15 cellular contexts compared by ENCODE assay signal in the genomic region with DNA sequence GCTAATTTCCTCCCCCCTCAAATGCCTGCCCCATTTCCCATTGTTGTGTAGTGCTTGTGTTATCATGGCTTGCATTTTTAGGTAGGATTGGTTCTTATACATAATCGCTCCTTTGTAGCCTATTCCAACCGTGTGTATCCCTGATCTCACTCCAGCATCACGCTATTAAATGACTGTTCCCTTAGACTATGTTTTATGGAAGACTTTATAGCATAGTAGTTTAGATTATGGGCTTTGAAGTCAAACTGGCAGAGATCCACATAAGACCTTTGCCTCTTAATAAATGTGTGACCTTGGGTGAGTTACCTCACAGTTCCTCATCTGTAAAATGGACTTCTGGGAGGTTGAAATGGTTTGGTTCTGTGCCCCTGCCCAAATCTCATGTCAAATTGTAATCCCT.
"Had no signal": no experiment of that assay in that cellular context is flagged by ENCODE, and none has a peak within 500 bp of the region (broad histone marks: within the 10 kb centered on the region; RNA-seq: fewer than 3 reads in every experiment).

No MANE protein-coding gene starts in this region.

- FAIRE-seq: astrocyte had no signal

- H3K27ac ChIP-seq: gastrocnemius medialis, heart left ventricle, lower lobe of right lung, spleen, thyroid gland, WERI-Rb-1 had no signal

- H3K36me3 ChIP-seq: thyroid gland had no signal

- H3K9ac ChIP-seq: SK-N-SH had no signal

- H3K27ac Mint-ChIP-seq: activated CD4-positive, alpha-beta memory T cell treated with anti-CD3 and anti-CD28 coated beads for 36 hours; activated CD4-positive, alpha-beta T cell treated with anti-CD3 and anti-CD28 coated beads for 36 hours; activated T-cell treated with anti-CD3 and anti-CD28 coated beads, Interleukin-2, amount 50 U/mL, for 72 hours; nephron progenitor cell had no signal

- DNase-seq: activated CD4-positive, alpha-beta memory T cell treated with anti-CD3 and anti-CD28 coated beads for 36 hours; activated T-cell treated with anti-CD3 and anti-CD28 coated beads, Interleukin-2, amount 50 U/mL, for 72 hours; erythroblast; gastrocnemius medialis; heart left ventricle; lower lobe of right lung; nephron progenitor cell; SK-N-SH; spleen; T-helper 1 cell; thyroid gland; WERI-Rb-1 had no signal

- H3K4me3 ChIP-seq: gastrocnemius medialis, heart left ventricle, lower lobe of right lung, spleen, thyroid gland had no signal

- H3K27me3 ChIP-seq: gastrocnemius medialis, heart left ventricle, spleen, thyroid gland had no signal

- H3K4me1 ChIP-seq: thyroid gland had no signal

- H3K27me3 Mint-ChIP-seq: activated CD4-positive, alpha-beta memory T cell treated with anti-CD3 and anti-CD28 coated beads for 36 hours; activated CD4-positive, alpha-beta T cell treated with anti-CD3 and anti-CD28 coated beads for 36 hours had no signal

- H3K4me2 ChIP-seq: SK-N-SH had no signal

- H3K9me3 ChIP-seq: gastrocnemius medialis, SK-N-SH, thyroid gland had no signal

- H3K4me3 Mint-ChIP-seq: activated CD4-positive, alpha-beta memory T cell treated with anti-CD3 and anti-CD28 coated beads for 36 hours; activated CD4-positive, alpha-beta T cell treated with anti-CD3 and anti-CD28 coated beads for 36 hours; activated T-cell treated with anti-CD3 and anti-CD28 coated beads, Interleukin-2, amount 50 U/mL, for 72 hours; nephron progenitor cell had no signal

- ATAC-seq: activated T-cell treated with anti-CD3 and anti-CD28 coated beads, Interleukin-2, amount 50 U/mL, for 72 hours; gastrocnemius medialis; heart left ventricle; lower lobe of right lung; sciatic nerve had no signal
